In the genomic region with DNA sequence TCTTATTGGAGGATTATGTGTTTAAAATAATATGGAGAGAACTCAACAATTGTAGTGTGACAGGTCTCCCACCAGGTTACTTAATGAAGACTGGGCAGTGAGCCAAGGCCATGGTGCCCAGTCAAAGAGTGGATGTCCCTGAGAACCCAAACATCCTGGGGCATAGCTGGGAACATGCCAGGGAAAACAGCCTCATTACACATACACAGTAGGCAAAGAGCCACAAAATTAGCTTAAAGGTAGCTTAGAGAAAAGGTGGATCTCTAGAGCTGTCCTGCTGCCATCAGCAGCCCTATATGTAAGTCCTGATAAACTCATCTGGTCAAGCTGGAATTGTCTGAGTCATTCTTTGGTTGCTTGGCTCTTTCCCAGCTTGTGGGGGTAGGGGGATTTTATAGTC, we compare ENCODE assay signal across 15 cellular contexts.
DNase-seq lines count a peak whose midpoint lies in the region; ATAC-seq, FAIRE-seq and TF ChIP-seq lines count a peak whose summit lies in the region.
"Had no signal": no experiment of that assay in that cellular context is flagged by ENCODE, and none has a peak within 500 bp of the region (broad histone marks: within the 10 kb centered on the region; RNA-seq: fewer than 3 reads in every experiment).

No MANE protein-coding gene starts in this region.

- TF ChIP-seq POLR2A in H54 (IDR thresholded peaks at IDR 0.05; ENCODE audit: low read depth, low read length), result no peak

- no peak overlapping the region for H2BK12ac ChIP-seq in mesenchymal stem cell (ENCODE audit: low read length in 2 of 2)

- no peaks in the 10 kb centered on the region for H3K27me3 ChIP-seq in SJCRH30
- H3K27me3 ChIP-seq in mesenchymal stem cell (ENCODE audit: control insufficient read depth in 1 of 2, insufficient read depth in 1 of 2, low read length in 2 of 2), result no peaks in the 10 kb centered on the region
- H3K27me3 ChIP-seq: left lung, neutrophil had no signal

- FAIRE-seq in H54 (lab: Jason Lieb, UNC), result peak; percentile 50
- FAIRE-seq: GM19239 had no signal

- no peak overlapping the region for H3K14ac ChIP-seq in mesenchymal stem cell (ENCODE audit: low read length in 2 of 2)

- no peak overlapping the region for H3K9ac ChIP-seq in mesenchymal stem cell (ENCODE audit: low read length)
- H3K9ac ChIP-seq: KMS-11 had no signal

- H2BK15ac ChIP-seq in mesenchymal stem cell (ENCODE audit: low read depth, poor library complexity, severe bottlenecking), result no peak overlapping the region

- H3K4me1 Mint-ChIP-seq in natural killer cell, result no peaks in the 10 kb centered on the region
- no peaks in the 10 kb centered on the region for H3K4me1 Mint-ChIP-seq in activated T-cell treated with anti-CD3 and anti-CD28 coated beads, Interleukin-2, amount 50 U/mL, for 72 hours (ENCODE audit: low read depth)
- H3K4me1 Mint-ChIP-seq: CD4-positive, CD25-positive, alpha-beta regulatory T cell had no signal

- H3K9me3 ChIP-seq in SJCRH30 (replicated peaks) (0 out of 2 replicates have a peak, but pooled peaks cover 2% of the 10 kb centered on the region), mesenchymal stem cell (ENCODE audit: control insufficient read depth, low read length) (no peaks in the 10 kb centered on the region)
- H3K9me3 ChIP-seq: left lung, neutrophil had no signal

- H3K79me1 ChIP-seq in mesenchymal stem cell (replicated peaks; ENCODE audit: low read length, poor library complexity, severe bottlenecking), result no peaks in the 10 kb centered on the region

- no peak for ATAC-seq in natural killer cell
- no peak for ATAC-seq in sciatic nerve
- ATAC-seq in activated T-cell treated with anti-CD3 and anti-CD28 coated beads, Interleukin-2, amount 50 U/mL, for 72 hours (replicated peaks in 1 of 2), result no peak
- ATAC-seq: left lung had no signal

- H3K4me3 ChIP-seq in SJCRH30, result no peak overlapping the region
- H3K4me3 ChIP-seq in mesenchymal stem cell (ENCODE audit: insufficient read depth in 1 of 2, low read depth in 1 of 2, low read length in 2 of 2), result no peak overlapping the region
- H3K4me3 ChIP-seq: left lung had no signal

- H2AK5ac ChIP-seq in mesenchymal stem cell (ENCODE audit: low read length, severe bottlenecking), result no peak overlapping the region

- H3K27me3 Mint-ChIP-seq in natural killer cell (ENCODE audit: low read depth in 2 of 2), result peaks cover 0 to 3% of the 10 kb centered on the region in 2 donors
- peaks cover 5% of the 10 kb centered on the region for H3K27me3 Mint-ChIP-seq in activated T-cell treated with anti-CD3 and anti-CD28 coated beads, Interleukin-2, amount 50 U/mL, for 72 hours (ENCODE audit: low read depth)
- H3K27me3 Mint-ChIP-seq: CD4-positive, CD25-positive, alpha-beta regulatory T cell had no signal

- H3K18ac ChIP-seq in mesenchymal stem cell (ENCODE audit: low read depth in 1 of 2, low read length in 2 of 2), result no peak overlapping the region

- no peak overlapping the region for H3K23ac ChIP-seq in mesenchymal stem cell (ENCODE audit: low read length in 2 of 2)

- H3K4me1 ChIP-seq in SJCRH30 (peaks cover 29% of the 10 kb centered on the region), mesenchymal stem cell (ENCODE audit: control insufficient read depth, insufficient read depth, low read depth, low read length) (no peaks in the 10 kb centered on the region)
- H3K4me1 ChIP-seq: left lung had no signal

- no peak overlapping the region for H2BK5ac ChIP-seq in mesenchymal stem cell (ENCODE audit: low read depth, low read length, poor library complexity, severe bottlenecking)

- intact Hi-C loops in natural killer cell (cut with micrococcal nuclease) (no loop called here), sciatic nerve (cut with DNase I) (no loop called here)

- H3K9me3 Mint-ChIP-seq in natural killer cell, result peaks cover 4 to 13% of the 10 kb centered on the region in 2 donors
- H3K9me3 Mint-ChIP-seq in activated T-cell treated with anti-CD3 and anti-CD28 coated beads, Interleukin-2, amount 50 U/mL, for 72 hours, result peaks cover 4 to 5% of the 10 kb centered on the region in 2 donors

- no peak overlapping the region for H4K91ac ChIP-seq in mesenchymal stem cell (ENCODE audit: low read length)

- no peak overlapping the region for H2AFZ ChIP-seq in mesenchymal stem cell (ENCODE audit: low read depth, low read length)

- H3K4me2 ChIP-seq in mesenchymal stem cell (ENCODE audit: low read length, poor library complexity, severe bottlenecking), result no peak overlapping the region
- H3K4me2 ChIP-seq: KMS-11 had no signal

- no peaks in the 10 kb centered on the region for H3K36me3 ChIP-seq in SJCRH30
- H3K36me3 ChIP-seq in mesenchymal stem cell (ENCODE audit: control insufficient read depth in 1 of 2, insufficient read depth in 2 of 2, low read depth in 1 of 2, low read length in 2 of 2), result no peaks in the 10 kb centered on the region
- H3K36me3 ChIP-seq: left lung, neutrophil had no signal

- H3K4ac ChIP-seq in mesenchymal stem cell (ENCODE audit: low read depth in 1 of 2, low read length in 2 of 2), result no peak overlapping the region

- no peak overlapping the region for H3K27ac Mint-ChIP-seq in natural killer cell
- H3K27ac Mint-ChIP-seq in activated T-cell treated with anti-CD3 and anti-CD28 coated beads, Interleukin-2, amount 50 U/mL, for 72 hours, result no peak overlapping the region
- H3K27ac Mint-ChIP-seq: CD4-positive, CD25-positive, alpha-beta regulatory T cell had no signal

- DNase-seq in H54 (ENCODE audit: insufficient read length, low spot score), result no peak
- DNase-seq in NCI-H2081 (lab: John Stamatoyannopoulos, UW), result peak; percentile 82 to 91
- DNase-seq in SJCRH30, result peak; percentile 69 to 86
- peak; percentile 13 for DNase-seq in mesenchymal stem cell
- DNase-seq in stimulated activated CD4-positive, alpha-beta T cell treated with anti-CD3 and anti-CD28 coated beads, Interleukin-15, amount 100 ng/mL, for 24 hours, result no peak
- DNase-seq in natural killer cell, result no peak
- no peak for DNase-seq in sciatic nerve (ENCODE audit: low spot score)
- DNase-seq in activated T-cell treated with anti-CD3 and anti-CD28 coated beads, Interleukin-2, amount 50 U/mL, for 72 hours, result no peak
- DNase-seq: CD4-positive, CD25-positive, alpha-beta regulatory T cell; effector memory CD4-positive, alpha-beta T cell; H7; left lung had no signal

- H3K36me3 Mint-ChIP-seq in natural killer cell, result no peaks in the 10 kb centered on the region
- peaks cover 0 to 2% of the 10 kb centered on the region in 2 donors for H3K36me3 Mint-ChIP-seq in activated T-cell treated with anti-CD3 and anti-CD28 coated beads, Interleukin-2, amount 50 U/mL, for 72 hours (ENCODE audit: insufficient read depth in 2 of 2)
- H3K36me3 Mint-ChIP-seq: CD4-positive, CD25-positive, alpha-beta regulatory T cell had no signal

- H3K4me3 Mint-ChIP-seq in natural killer cell, result no peak overlapping the region
- H3K4me3 Mint-ChIP-seq in activated T-cell treated with anti-CD3 and anti-CD28 coated beads, Interleukin-2, amount 50 U/mL, for 72 hours, result no peak overlapping the region
- H3K4me3 Mint-ChIP-seq: CD4-positive, CD25-positive, alpha-beta regulatory T cell had no signal

- TF ChIP-seq CTCF in natural killer cell (IDR thresholded peaks at IDR 0.05), result no peak

- H3K27ac ChIP-seq in SJCRH30 (no peak overlapping the region), mesenchymal stem cell (ENCODE audit: low read length, poor library complexity, severe bottlenecking) (no peak overlapping the region)
- H3K27ac ChIP-seq: KMS-11, left lung, neutrophil had no signal

- no peak overlapping the region for H2BK120ac ChIP-seq in mesenchymal stem cell (ENCODE audit: low read depth, low read length)

- no peak overlapping the region for H4K8ac ChIP-seq in mesenchymal stem cell (ENCODE audit: low read length)

Comparison
In these comparisons a context has a peak if more than half of its experiments do, and no peak if none do; other contexts are left out.
1. DNase-seq: peak in NCI-H2081 (2 of 2), SJCRH30 (2 of 2) and mesenchymal stem cell (single experiment); none in H54 (single experiment), stimulated activated CD4-positive, alpha-beta T cell treated with anti-CD3 and anti-CD28 coated beads, Interleukin-15, amount 100 ng/mL, for 24 hours (single experiment), natural killer cell (single experiment), sciatic nerve (single experiment) and activated T-cell treated with anti-CD3 and anti-CD28 coated beads, Interleukin-2, amount 50 U/mL, for 72 hours (0 of 2).